In genomic region chr6:82331031-82331773, GRCh38 we compare ENCODE assay signal across 9 cellular contexts. TPM values are rescaled to one million over a fixed set of nuclear protein-coding genes. Genes with fewer than 3 reads are reported as not detected.
DNase-seq lines count a peak whose midpoint lies in the region; ATAC-seq and TF ChIP-seq lines count a peak whose summit lies in the region.
"Had no signal": no experiment of that assay in that cellular context is flagged by ENCODE, and none has a peak within 500 bp of the region (broad histone marks: within the 10 kb centered on the region; RNA-seq: fewer than 3 reads in every experiment).

No MANE protein-coding gene starts in this region.

- H3K27me3 ChIP-seq in GM06990 (replicated peaks; ENCODE audit: control insufficient read depth, insufficient read depth, low read length) (no peaks in the 10 kb centered on the region; the same call in 1 of the 2 replicates), lung (ENCODE audit: control insufficient read depth, insufficient read depth) (no peaks in the 10 kb centered on the region), transverse colon (no peaks in the 10 kb centered on the region)

- H3K27ac ChIP-seq in lung (ENCODE audit: low read depth in 1 of 2, low read length in 1 of 2) (no peak overlapping the region), transverse colon (no peak overlapping the region)
- H3K27ac ChIP-seq: KMS-11 had no signal

- H3K36me3 ChIP-seq in GM06990 (ENCODE audit: control insufficient read depth, insufficient read depth, low read length) = no peaks in the 10 kb centered on the region
- no peaks in the 10 kb centered on the region for H3K36me3 ChIP-seq in lung (ENCODE audit: control insufficient read depth in 2 of 2, insufficient read depth in 2 of 2, low read length in 2 of 2)
- no peaks in the 10 kb centered on the region for H3K36me3 ChIP-seq in transverse colon

- WGBS in lung, 2 donors = 20 to 29% methylated on average over 2 of the region's 2 CpGs
- WGBS in transverse colon (ENCODE audit: low coverage in 1 of 2), 2 donors = 17 to 18% methylated on average over 2 of the region's 2 CpGs

- TF ChIP-seq CTCF in GM06990 (IDR thresholded peaks at IDR 0.05; ENCODE audit: insufficient read depth, low read length, poor library complexity, severe bottlenecking) (peak; percentile 42), lung (IDR thresholded peaks at IDR 0.05; ENCODE audit: control extremely low read depth, extremely low read depth) (no peak), transverse colon (IDR thresholded peaks at IDR 0.05) (no peak)

- TF ChIP-seq POLR2A in transverse colon (IDR thresholded peaks at IDR 0.05) = no peak

- intact Hi-C loops in transverse colon (cut with DNase I; ENCODE audit: low total_unique reads) = no loop called here

- in situ Hi-C loops in transverse colon (cut with MboI; ENCODE audit: low pct_ligation_motif_present in 1 of 4, low pct_unique_long_range_greater_than_20kb in 1 of 4, low sequenced_read_pairs in 3 of 4) = no loop called here

- DNase-seq in GM06990 (ENCODE audit: extremely low read depth, insufficient read length) (no peak), HS-5 (ENCODE audit: low read depth) (peak; percentile 56), amniotic epithelial cell (ENCODE audit: low read depth) (peak; percentile 82), lung (ENCODE audit: low spot score) (no peak), transverse colon (no peak), NCI-H774 (lab: John Stamatoyannopoulos, UW) (no peak)
- DNase-seq in effector CD8-positive, alpha-beta T cell (lab: John Stamatoyannopoulos, UW) = no peak

- H3K9me3 ChIP-seq in lung (ENCODE audit: control insufficient read depth in 2 of 2, insufficient read depth in 1 of 2, low read length in 1 of 2) (no peaks in the 10 kb centered on the region), transverse colon (no peaks in the 10 kb centered on the region)

- H3K4me1 ChIP-seq in lung (ENCODE audit: control insufficient read depth in 2 of 2, insufficient read depth in 2 of 2, low read length in 2 of 2) = no peaks in the 10 kb centered on the region
- no peaks in the 10 kb centered on the region for H3K4me1 ChIP-seq in transverse colon

- ATAC-seq in lung (ENCODE audit: insufficient read depth, low FRiP score) (peak; percentile 72), HG02571 (IDR thresholded peaks at IDR 0.05; ENCODE audit: unreplicated experiment) (no peak)

- no peak overlapping the region for H3K4me3 ChIP-seq in GM06990 (replicated peaks; ENCODE audit: low read depth, low read length)
- no peak overlapping the region for H3K4me3 ChIP-seq in lung
- no peak overlapping the region for H3K4me3 ChIP-seq in transverse colon

- TF ChIP-seq EP300 in transverse colon (IDR thresholded peaks at IDR 0.05; ENCODE audit: low read depth) = no peak

RNA-seq across cellular contexts. Expression of gene TPBG, which starts 32.4 kb away (rescaled TPM):
- total RNA-seq in lung = 10 to 100 TPM in 1 of 2 donors, 1 to 10 TPM in 1; 10.0 to 14.4 TPM
- polyA plus RNA-seq in lung = 1 to 10 TPM; 6.1 to 8.2 TPM
- total RNA-seq in transverse colon = 10 to 100 TPM; 13.4 to 23.6 (median 19.3) TPM

Comparison
In these comparisons a context has a peak if more than half of its experiments do, and no peak if none do; other contexts are left out.
1. DNase-seq: peak in HS-5 (single experiment) and amniotic epithelial cell (single experiment); none in GM06990 (single experiment), lung (single experiment), transverse colon (single experiment), NCI-H774 (single experiment) and effector CD8-positive, alpha-beta T cell (single experiment).